Comparison of ENCODE assay signal across 12 cellular contexts in the genomic region with DNA sequence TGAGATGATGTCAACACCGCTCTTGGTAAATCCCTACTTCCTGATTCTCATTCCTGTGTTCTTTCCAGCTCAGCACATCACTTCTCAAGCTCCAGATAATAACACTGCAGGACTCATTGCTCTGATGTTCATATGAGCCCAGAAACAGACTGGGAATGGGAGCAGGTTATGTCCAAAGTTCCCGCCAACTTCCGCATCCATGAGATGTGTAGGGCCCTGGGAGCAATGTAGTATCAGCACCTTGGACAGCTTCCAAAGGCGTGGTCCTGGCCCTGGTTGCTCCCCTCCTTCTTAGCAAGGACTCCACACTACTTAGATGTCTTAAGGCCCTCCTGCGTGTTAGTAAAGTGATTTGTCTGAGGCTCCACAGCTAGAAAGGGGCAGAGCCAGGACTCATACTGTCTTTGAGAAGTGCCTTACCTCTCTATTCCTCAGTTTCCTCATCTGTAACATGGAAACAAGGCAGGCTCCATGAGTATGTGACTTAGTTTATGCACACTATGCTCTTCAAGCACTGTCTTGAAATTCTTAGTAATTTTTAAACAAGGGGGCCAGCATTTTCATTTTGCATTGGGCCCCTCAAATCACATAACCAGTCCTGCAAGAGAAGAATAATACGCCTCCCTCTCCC. TPM values are rescaled to one million over a fixed set of nuclear protein-coding genes. Genes with fewer than 3 reads are reported as not detected.
A peak's percentile ranks its signal among the peaks of the same experiment; 100 is the strongest.
DNase-seq lines count a peak whose midpoint lies in the region; ATAC-seq and TF ChIP-seq lines count a peak whose summit lies in the region.
"Had no signal": no experiment of that assay in that cellular context is flagged by ENCODE, and none has a peak within 500 bp of the region (broad histone marks: within the 10 kb centered on the region; RNA-seq: fewer than 3 reads in every experiment).

No MANE protein-coding gene starts in this region.

- H3K4me3 Mint-ChIP-seq in WTC11 = no peak overlapping the region
- H3K4me3 Mint-ChIP-seq: T-helper 1 cell treated with Interleukin-12 subunit alpha and Interleukin-12 subunit beta and Interleukin-4 antibody, amounts not matched to agents 30 μg/mL and 1 μg/mL, for 36 hours had no signal

- peaks cover 5% of the 10 kb centered on the region for H3K27me3 Mint-ChIP-seq in WTC11 (ENCODE audit: low read depth)

- no peak overlapping the region for H3K27ac Mint-ChIP-seq in WTC11
- H3K27ac Mint-ChIP-seq: T-helper 1 cell treated with Interleukin-12 subunit alpha and Interleukin-12 subunit beta and Interleukin-4 antibody, amounts not matched to agents 30 μg/mL and 1 μg/mL, for 36 hours had no signal

- H3K9me3 Mint-ChIP-seq in WTC11 = 0 out of 2 replicates have a peak, but pooled peaks cover 3% of the 10 kb centered on the region
- H3K9me3 Mint-ChIP-seq: T-helper 1 cell treated with Interleukin-12 subunit alpha and Interleukin-12 subunit beta and Interleukin-4 antibody, amounts not matched to agents 30 μg/mL and 1 μg/mL, for 36 hours had no signal

- H3K36me3 Mint-ChIP-seq in WTC11 = no peaks in the 10 kb centered on the region

- TF ChIP-seq CTCF in WTC11 (IDR thresholded peaks at IDR 0.05) = no peak

- ATAC-seq in WTC11 (peak; percentile 84), HG02678 (IDR thresholded peaks at IDR 0.05; ENCODE audit: unreplicated experiment) (no peak), GM21786 (IDR thresholded peaks at IDR 0.05; ENCODE audit: unreplicated experiment) (no peak)

- CTCF ChIA-PET in WTC11 (lab: Charles Lee) = interaction anchor here (1.1 to 2.2 kb wide), 2 partner anchors 14 to 22 kb away, joined by 4 to 8 read pairs; no protein-coding TSS in a partner anchor

- peaks cover 18% of the 10 kb centered on the region for H3K4me1 Mint-ChIP-seq in WTC11

- peak; percentile 69 for DNase-seq in ELF-1 (ENCODE audit: low read depth, low spot score)
- peak; percentile 84 for DNase-seq in HuH-7 (ENCODE audit: low spot score)
- DNase-seq in WTC11 (ENCODE audit: low spot score) = peak; percentile 67
- peak; percentile 88 for DNase-seq in left kidney (ENCODE audit: low read depth, low spot score)
- DNase-seq in COLO668 (lab: John Stamatoyannopoulos, UW; ENCODE audit: unreplicated experiment) = no peak
- DNase-seq: DMS53, NCI-H510A, substantia nigra had no signal

- POLR2A ChIA-PET in WTC11 (lab: Charles Lee) = no interaction called here

TF ChIP-seq in WTC11, 78 proteins besides CTCF, POLR2A, EP300 and RAD21:
- TF ChIP-seq ESRRA (CRISPR knock-in tag; IDR thresholded peaks at IDR 0.05; ENCODE audit: borderline replicate concordance) (0 out of 2 replicates have a peak, but pooled peaks have one; percentile 46), IRF2 (CRISPR knock-in tag; IDR thresholded peaks at IDR 0.05; ENCODE audit: borderline replicate concordance, low read depth) (no peak), ZNF232 (CRISPR knock-in tag; IDR thresholded peaks at IDR 0.05) (0 out of 2 replicates have a peak, but pooled peaks have one; percentile 34), NFYB (CRISPR knock-in tag; conservative IDR thresholded peaks at IDR 0.05; ENCODE audit: low read depth) (no peak), TEAD4 (CRISPR knock-in tag; IDR thresholded peaks at IDR 0.05) (0 out of 2 replicates have a peak, but pooled peaks have one; percentile 32), TEAD1 (CRISPR knock-in tag; IDR thresholded peaks at IDR 0.05) (0 out of 2 replicates have a peak, but pooled peaks have one; percentile 76), ZNF219 (CRISPR knock-in tag; IDR thresholded peaks at IDR 0.05; ENCODE audit: borderline replicate concordance) (0 out of 2 replicates have a peak, but pooled peaks have one; percentile 41), SMAD3 (CRISPR knock-in tag; IDR thresholded peaks at IDR 0.05; ENCODE audit: borderline replicate concordance) (0 out of 2 replicates have a peak, but pooled peaks have one; percentile 57), CREB1 (CRISPR knock-in tag; IDR thresholded peaks at IDR 0.05) (peak; percentile 57; the same call in 1 of the 2 replicates), JUN (CRISPR knock-in tag; IDR thresholded peaks at IDR 0.05) (peak; percentile 54; the same call in 1 of the 2 replicates), SMAD4 (CRISPR knock-in tag; IDR thresholded peaks at IDR 0.05) (0 out of 2 replicates have a peak, but pooled peaks have one; percentile 21)
- TF ChIP-seq, protein P1, sequence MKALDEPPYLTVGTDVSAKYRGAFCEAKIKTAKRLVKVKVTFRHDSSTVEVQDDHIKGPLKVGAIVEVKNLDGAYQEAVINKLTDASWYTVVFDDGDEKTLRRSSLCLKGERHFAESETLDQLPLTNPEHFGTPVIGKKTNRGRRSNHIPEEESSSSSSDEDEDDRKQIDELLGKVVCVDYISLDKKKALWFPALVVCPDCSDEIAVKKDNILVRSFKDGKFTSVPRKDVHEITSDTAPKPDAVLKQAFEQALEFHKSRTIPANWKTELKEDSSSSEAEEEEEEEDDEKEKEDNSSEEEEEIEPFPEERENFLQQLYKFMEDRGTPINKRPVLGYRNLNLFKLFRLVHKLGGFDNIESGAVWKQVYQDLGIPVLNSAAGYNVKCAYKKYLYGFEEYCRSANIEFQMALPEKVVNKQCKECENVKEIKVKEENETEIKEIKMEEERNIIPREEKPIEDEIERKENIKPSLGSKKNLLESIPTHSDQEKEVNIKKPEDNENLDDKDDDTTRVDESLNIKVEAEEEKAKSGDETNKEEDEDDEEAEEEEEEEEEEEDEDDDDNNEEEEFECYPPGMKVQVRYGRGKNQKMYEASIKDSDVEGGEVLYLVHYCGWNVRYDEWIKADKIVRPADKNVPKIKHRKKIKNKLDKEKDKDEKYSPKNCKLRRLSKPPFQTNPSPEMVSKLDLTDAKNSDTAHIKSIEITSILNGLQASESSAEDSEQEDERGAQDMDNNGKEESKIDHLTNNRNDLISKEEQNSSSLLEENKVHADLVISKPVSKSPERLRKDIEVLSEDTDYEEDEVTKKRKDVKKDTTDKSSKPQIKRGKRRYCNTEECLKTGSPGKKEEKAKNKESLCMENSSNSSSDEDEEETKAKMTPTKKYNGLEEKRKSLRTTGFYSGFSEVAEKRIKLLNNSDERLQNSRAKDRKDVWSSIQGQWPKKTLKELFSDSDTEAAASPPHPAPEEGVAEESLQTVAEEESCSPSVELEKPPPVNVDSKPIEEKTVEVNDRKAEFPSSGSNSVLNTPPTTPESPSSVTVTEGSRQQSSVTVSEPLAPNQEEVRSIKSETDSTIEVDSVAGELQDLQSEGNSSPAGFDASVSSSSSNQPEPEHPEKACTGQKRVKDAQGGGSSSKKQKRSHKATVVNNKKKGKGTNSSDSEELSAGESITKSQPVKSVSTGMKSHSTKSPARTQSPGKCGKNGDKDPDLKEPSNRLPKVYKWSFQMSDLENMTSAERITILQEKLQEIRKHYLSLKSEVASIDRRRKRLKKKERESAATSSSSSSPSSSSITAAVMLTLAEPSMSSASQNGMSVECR (CRISPR knock-in tag; IDR thresholded peaks at IDR 0.05; ENCODE audit: borderline replicate concordance) = peak; percentile 74; the same call in 1 of the 2 replicates
- TF ChIP-seq, protein P2, sequence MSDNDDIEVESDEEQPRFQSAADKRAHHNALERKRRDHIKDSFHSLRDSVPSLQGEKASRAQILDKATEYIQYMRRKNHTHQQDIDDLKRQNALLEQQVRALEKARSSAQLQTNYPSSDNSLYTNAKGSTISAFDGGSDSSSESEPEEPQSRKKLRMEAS (CRISPR knock-in tag; IDR thresholded peaks at IDR 0.05) = 0 out of 2 replicates have a peak, but pooled peaks have one; percentile 56
- TF ChIP-seq, protein P3, sequence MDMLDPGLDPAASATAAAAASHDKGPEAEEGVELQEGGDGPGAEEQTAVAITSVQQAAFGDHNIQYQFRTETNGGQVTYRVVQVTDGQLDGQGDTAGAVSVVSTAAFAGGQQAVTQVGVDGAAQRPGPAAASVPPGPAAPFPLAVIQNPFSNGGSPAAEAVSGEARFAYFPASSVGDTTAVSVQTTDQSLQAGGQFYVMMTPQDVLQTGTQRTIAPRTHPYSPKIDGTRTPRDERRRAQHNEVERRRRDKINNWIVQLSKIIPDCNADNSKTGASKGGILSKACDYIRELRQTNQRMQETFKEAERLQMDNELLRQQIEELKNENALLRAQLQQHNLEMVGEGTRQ (CRISPR knock-in tag; IDR thresholded peaks at IDR 0.05) = no peak
- TF ChIP-seq, protein P4, sequence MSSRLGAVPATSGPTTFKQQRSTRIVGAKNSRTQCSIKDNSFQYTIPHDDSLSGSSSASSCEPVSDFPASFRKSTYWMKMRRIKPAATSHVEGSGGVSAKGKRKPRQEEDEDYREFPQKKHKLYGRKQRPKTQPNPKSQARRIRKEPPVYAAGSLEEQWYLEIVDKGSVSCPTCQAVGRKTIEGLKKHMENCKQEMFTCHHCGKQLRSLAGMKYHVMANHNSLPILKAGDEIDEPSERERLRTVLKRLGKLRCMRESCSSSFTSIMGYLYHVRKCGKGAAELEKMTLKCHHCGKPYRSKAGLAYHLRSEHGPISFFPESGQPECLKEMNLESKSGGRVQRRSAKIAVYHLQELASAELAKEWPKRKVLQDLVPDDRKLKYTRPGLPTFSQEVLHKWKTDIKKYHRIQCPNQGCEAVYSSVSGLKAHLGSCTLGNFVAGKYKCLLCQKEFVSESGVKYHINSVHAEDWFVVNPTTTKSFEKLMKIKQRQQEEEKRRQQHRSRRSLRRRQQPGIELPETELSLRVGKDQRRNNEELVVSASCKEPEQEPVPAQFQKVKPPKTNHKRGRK (CRISPR knock-in tag; IDR thresholded peaks at IDR 0.05; ENCODE audit: borderline replicate concordance) = no peak
- TF ChIP-seq, protein P5, sequence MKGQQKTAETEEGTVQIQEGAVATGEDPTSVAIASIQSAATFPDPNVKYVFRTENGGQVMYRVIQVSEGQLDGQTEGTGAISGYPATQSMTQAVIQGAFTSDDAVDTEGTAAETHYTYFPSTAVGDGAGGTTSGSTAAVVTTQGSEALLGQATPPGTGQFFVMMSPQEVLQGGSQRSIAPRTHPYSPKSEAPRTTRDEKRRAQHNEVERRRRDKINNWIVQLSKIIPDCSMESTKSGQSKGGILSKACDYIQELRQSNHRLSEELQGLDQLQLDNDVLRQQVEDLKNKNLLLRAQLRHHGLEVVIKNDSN (CRISPR knock-in tag; IDR thresholded peaks at IDR 0.05) = peak; percentile 52; the same call in 1 of the 2 replicates

RNA-seq across cellular contexts. Expression of a gene that starts 27.9 kb away (rescaled TPM):
- total RNA-seq in WTC11 (2021) = 0.50 to 0.72 TPM (median 0.50 TPM) in 3 replicates
- total RNA-seq: dermis microvascular lymphatic vessel endothelial cell had no signal
